ENCODE assay signal across 17 cellular contexts in genomic region chr15:43880406-43881184, GRCh38. TPM values are rescaled to one million over a fixed set of nuclear protein-coding genes. Genes with fewer than 3 reads are reported as not detected.
DNase-seq lines count a peak whose midpoint lies in the region; ATAC-seq and TF ChIP-seq lines count a peak whose summit lies in the region.
"Had no signal": no experiment of that assay in that cellular context is flagged by ENCODE, and none has a peak within 500 bp of the region (broad histone marks: within the 10 kb centered on the region; RNA-seq: fewer than 3 reads in every experiment).

No MANE protein-coding gene starts in this region.

- TF ChIP-seq CTCF in RWPE2 (IDR thresholded peaks at IDR 0.05; ENCODE audit: poor library complexity, severe bottlenecking) (no peak), fibroblast of pulmonary artery (IDR thresholded peaks at IDR 0.05; ENCODE audit: low read length, missing control alignments) (no peak)

- peak; percentile 15; the same call in 1 of the 3 replicates for ATAC-seq in RWPE2 (ENCODE audit: low read depth)
- no peak for ATAC-seq in GM19035 (IDR thresholded peaks at IDR 0.05; ENCODE audit: unreplicated experiment)

- H3K27ac ChIP-seq in RWPE2 (ENCODE audit: poor library complexity, severe bottlenecking) (no peak overlapping the region), SJCRH30 (no peak overlapping the region)
- H3K27ac ChIP-seq: stomach had no signal

- peak; percentile 19 for DNase-seq in GM03348 (ENCODE audit: low spot score)
- peak; percentile 31 for DNase-seq in RWPE2 (ENCODE audit: low spot score)
- peak; percentile 33 for DNase-seq in fibroblast of pulmonary artery (ENCODE audit: low read depth)
- peak; percentile 67 for DNase-seq in mesenteric fat pad (ENCODE audit: low spot score)
- DNase-seq in NCI-H2081 (lab: John Stamatoyannopoulos, UW): no peak
- no peak for DNase-seq in SJCRH30
- no peak for DNase-seq in NCI-H226
- DNase-seq: activated CD4-positive, alpha-beta T cell treated with anti-CD3 and anti-CD28 coated beads for 48 hours; activated T-cell treated with anti-CD3 and anti-CD28 coated beads for 4 hours; COR-L47; GOT3; mammary epithelial cell; NCI-H1436 treated with DMSO at 0.1 percent for 48 hours; NCI-H2227 treated with DMSO at 0.1 percent for 48 hours; stomach; T-helper 9 cell had no signal

- no peaks in the 10 kb centered on the region for H3K27me3 ChIP-seq in RWPE2 (ENCODE audit: insufficient read depth, poor library complexity, severe bottlenecking)
- H3K27me3 ChIP-seq in SJCRH30: no peaks in the 10 kb centered on the region
- H3K27me3 ChIP-seq: stomach had no signal

- peaks cover 61% of the 10 kb centered on the region for H3K36me3 ChIP-seq in RWPE2 (ENCODE audit: low read depth)
- H3K36me3 ChIP-seq in SJCRH30: peaks cover 13% of the 10 kb centered on the region; the same call in 1 of the 2 replicates

- no peaks in the 10 kb centered on the region for H3K4me1 ChIP-seq in RWPE2 (ENCODE audit: insufficient read depth, poor library complexity, severe bottlenecking)
- no peaks in the 10 kb centered on the region for H3K4me1 ChIP-seq in SJCRH30

- H3K9me3 ChIP-seq in RWPE2 (ENCODE audit: severe bottlenecking): no peaks in the 10 kb centered on the region
- no peaks in the 10 kb centered on the region for H3K9me3 ChIP-seq in SJCRH30 (replicated peaks)
- H3K9me3 ChIP-seq: stomach had no signal

- no peak overlapping the region for H3K4me3 ChIP-seq in RWPE2 (ENCODE audit: severe bottlenecking)
- H3K4me3 ChIP-seq in fibroblast of pulmonary artery (replicated peaks; ENCODE audit: low read depth, low read length): no peak overlapping the region
- no peak overlapping the region for H3K4me3 ChIP-seq in SJCRH30
- H3K4me3 ChIP-seq: stomach had no signal

RNA-seq across cellular contexts. Expression of gene WDR76, which starts 53.8 kb away (rescaled TPM):
- total RNA-seq in mesenteric fat pad: 2.2 TPM
- 59.6 and 71.8 TPM in 2 replicates for total RNA-seq in SJCRH30 (2014; rRNA removed; shearing (Covaris generic))

RNA-seq across cellular contexts. Expression of gene MFAP1, which starts 56.1 kb away (rescaled TPM):
- 17.9 TPM for total RNA-seq in mesenteric fat pad
- 44.2 and 48.4 TPM in 2 replicates for total RNA-seq in SJCRH30 (2014; rRNA removed; shearing (Covaris generic))

Comparison
In these comparisons a context has a peak if more than half of its experiments do, and no peak if none do; other contexts are left out.
1. DNase-seq: peak in GM03348 (single experiment), RWPE2 (single experiment), fibroblast of pulmonary artery (single experiment) and mesenteric fat pad (single experiment); none in NCI-H2081 (0 of 2), SJCRH30 (0 of 2) and NCI-H226 (single experiment).
2. RNA of gene WDR76, which starts 53.8 kb away (total RNA-seq): 59.6 to 71.8 TPM in SJCRH30; 2.2 TPM in mesenteric fat pad (single experiment); every median in the first group is over 10 times any median in the second.